In the genomic region with DNA sequence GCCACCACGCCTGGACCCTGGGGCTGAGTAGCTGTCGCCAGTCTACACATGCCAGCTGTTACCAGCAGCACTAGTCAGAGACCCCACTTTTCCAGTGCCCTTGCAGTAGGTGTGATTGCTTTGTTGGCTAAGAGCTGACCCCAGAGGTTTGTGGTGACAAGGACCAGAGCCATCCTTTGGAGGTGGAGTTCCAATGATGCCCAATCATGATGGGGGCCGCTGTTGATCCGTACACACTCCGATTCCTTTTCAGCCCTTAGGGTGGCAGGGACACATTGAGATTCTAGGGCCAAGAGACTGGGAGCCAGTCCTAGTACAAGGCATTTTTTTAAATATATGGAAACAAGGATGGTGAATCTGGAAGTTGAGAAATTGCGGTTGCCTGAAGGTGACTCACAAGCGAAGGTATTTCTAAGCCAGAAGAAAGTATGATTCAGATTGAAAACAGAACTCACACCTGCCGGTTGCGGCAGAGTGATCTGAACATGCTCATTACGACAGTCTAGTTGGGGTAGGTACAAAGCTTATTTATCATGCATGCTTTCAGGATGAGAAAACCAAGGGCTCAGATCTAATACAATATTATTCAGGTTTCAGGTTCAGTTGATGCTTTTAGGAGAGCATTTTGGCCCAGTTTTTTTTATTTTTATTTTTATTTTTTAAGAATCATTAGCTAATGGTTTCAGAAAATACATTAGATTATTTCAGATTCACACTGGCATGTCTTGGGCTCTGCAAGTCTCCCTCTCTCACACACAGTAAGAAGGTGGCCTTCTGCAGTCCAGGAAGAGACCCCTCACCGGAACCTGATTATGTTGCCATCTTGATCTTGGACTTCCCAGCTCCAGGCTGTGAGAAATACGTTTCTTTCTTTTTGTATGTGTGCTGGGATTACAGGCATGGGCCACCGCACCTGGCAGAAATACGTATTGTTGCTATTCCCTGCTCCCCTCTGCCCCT, we compare ENCODE assay signal across 8 cellular contexts. TPM values are rescaled to one million over a fixed set of nuclear protein-coding genes. Genes with fewer than 3 reads are reported as not detected.
DNase-seq lines count a peak whose midpoint lies in the region; ATAC-seq lines count a peak whose summit lies in the region.

No MANE protein-coding gene starts in this region.

- no peaks in the 10 kb centered on the region for H4K20me1 ChIP-seq in Karpas-422 (ENCODE audit: insufficient read depth, low read depth, low read length)

- no peaks in the 10 kb centered on the region for H3K9me2 ChIP-seq in Karpas-422 (replicated peaks; ENCODE audit: insufficient read depth, low read length)

- H3K79me2 ChIP-seq in Karpas-422 (ENCODE audit: low read length) = no peaks in the 10 kb centered on the region

- H3K4me1 ChIP-seq in Karpas-422 (ENCODE audit: low read length) = no peaks in the 10 kb centered on the region

- H3K27ac ChIP-seq in Karpas-422 (ENCODE audit: low read length) = no peak overlapping the region

- H3K9me3 ChIP-seq in Karpas-422 (ENCODE audit: low read length) = no peaks in the 10 kb centered on the region

- H3K27me3 Mint-ChIP-seq in activated CD4-positive, alpha-beta T cell treated with anti-CD3 and anti-CD28 coated beads for 36 hours = peaks cover 33% of the 10 kb centered on the region
- peaks cover 38% of the 10 kb centered on the region for H3K27me3 Mint-ChIP-seq in activated CD4-positive, alpha-beta memory T cell treated with anti-CD3 and anti-CD28 coated beads for 36 hours

- H2AFZ ChIP-seq in Karpas-422 (ENCODE audit: low read length) = no peak overlapping the region

- H3K9me3 Mint-ChIP-seq in activated CD4-positive, alpha-beta T cell treated with anti-CD3 and anti-CD28 coated beads for 36 hours (ENCODE audit: low read depth) = no peaks in the 10 kb centered on the region
- H3K9me3 Mint-ChIP-seq in activated CD4-positive, alpha-beta memory T cell treated with anti-CD3 and anti-CD28 coated beads for 36 hours = no peaks in the 10 kb centered on the region

- H3K4me1 Mint-ChIP-seq in activated CD4-positive, alpha-beta T cell treated with anti-CD3 and anti-CD28 coated beads for 36 hours = peaks cover 7% of the 10 kb centered on the region
- peaks cover 9% of the 10 kb centered on the region for H3K4me1 Mint-ChIP-seq in activated CD4-positive, alpha-beta memory T cell treated with anti-CD3 and anti-CD28 coated beads for 36 hours (ENCODE audit: low read depth)

- H3K27me3 ChIP-seq in Karpas-422 (ENCODE audit: low read length) = no peaks in the 10 kb centered on the region

- POLR2A ChIA-PET in activated CD4-positive, alpha-beta T cell treated with anti-CD3 and anti-CD28 coated beads for 36 hours (lab: Charles Lee) = interaction anchor here (0.5 kb wide), 1 partner anchor 74 kb away, joined by 8 read pairs; no protein-coding TSS in a partner anchor
- POLR2A ChIA-PET in activated CD4-positive, alpha-beta memory T cell treated with anti-CD3 and anti-CD28 coated beads for 36 hours (lab: Charles Lee) = no interaction called here

- H3K36me3 Mint-ChIP-seq in activated CD4-positive, alpha-beta T cell treated with anti-CD3 and anti-CD28 coated beads for 36 hours (ENCODE audit: low read depth) = no peaks in the 10 kb centered on the region
- no peaks in the 10 kb centered on the region for H3K36me3 Mint-ChIP-seq in activated CD4-positive, alpha-beta memory T cell treated with anti-CD3 and anti-CD28 coated beads for 36 hours

- no peak overlapping the region for H3K4me3 Mint-ChIP-seq in activated CD4-positive, alpha-beta T cell treated with anti-CD3 and anti-CD28 coated beads for 36 hours
- no peak overlapping the region for H3K4me3 Mint-ChIP-seq in activated CD4-positive, alpha-beta memory T cell treated with anti-CD3 and anti-CD28 coated beads for 36 hours

- intact Hi-C loops in activated CD4-positive, alpha-beta T cell treated with anti-CD3 and anti-CD28 coated beads for 36 hours (cut with DNase I, micrococcal nuclease) = loop anchor here in 1 of 2 experiments (1.0 to 2.0 kb wide), 2 partner anchors 113 to 152 kb away; no protein-coding TSS in a partner anchor
- intact Hi-C loops in activated CD4-positive, alpha-beta memory T cell treated with anti-CD3 and anti-CD28 coated beads for 36 hours (cut with micrococcal nuclease) = loop anchor here (1.0 to 5.0 kb wide), 5 partner anchors 113 to 477 kb away; no protein-coding TSS in a partner anchor

- CTCF ChIA-PET in activated CD4-positive, alpha-beta T cell treated with anti-CD3 and anti-CD28 coated beads for 36 hours (lab: Charles Lee) = no interaction called here
- CTCF ChIA-PET in activated CD4-positive, alpha-beta memory T cell treated with anti-CD3 and anti-CD28 coated beads for 36 hours (lab: Charles Lee) = no interaction called here

- no peaks in the 10 kb centered on the region for H3K36me3 ChIP-seq in Karpas-422 (ENCODE audit: insufficient read depth, low read length)

- DNase-seq in activated CD4-positive, alpha-beta T cell treated with anti-CD3 and anti-CD28 coated beads for 36 hours = peak; percentile 65
- DNase-seq in activated CD4-positive, alpha-beta T cell treated with anti-CD3 and anti-CD28 coated beads, Interleukin-2, amount 50 U/mL, for 1 hour = no peak
- DNase-seq in activated CD4-positive, alpha-beta memory T cell treated with anti-CD3 and anti-CD28 coated beads for 36 hours = peak; percentile 68
- peak in 2 of 3 experiments; percentile 6 to 21 for DNase-seq in stimulated activated CD4-positive, alpha-beta T cell treated with anti-CD3 and anti-CD28 coated beads, TNF-alpha, amount 100 ng/mL, for 24 hours (ENCODE audit: low read depth in 3 of 3)
- no peak for DNase-seq in midbrain (lab: John Stamatoyannopoulos, UW)
- no peak for DNase-seq in Karpas-422
- no peak for DNase-seq in middle frontal gyrus (ENCODE audit: extremely low spot score, low spot score)

- H3K4me2 ChIP-seq in Karpas-422 (ENCODE audit: low read depth, low read length, poor library complexity, severe bottlenecking) = no peak overlapping the region

- ATAC-seq in activated CD4-positive, alpha-beta T cell treated with anti-CD3 and anti-CD28 coated beads for 36 hours = peak; percentile 95
- ATAC-seq in HG02973 (IDR thresholded peaks at IDR 0.05; ENCODE audit: unreplicated experiment) = peak; percentile 96

- no peak overlapping the region for H3K27ac Mint-ChIP-seq in activated CD4-positive, alpha-beta T cell treated with anti-CD3 and anti-CD28 coated beads for 36 hours
- no peak overlapping the region for H3K27ac Mint-ChIP-seq in activated CD4-positive, alpha-beta memory T cell treated with anti-CD3 and anti-CD28 coated beads for 36 hours

- H3K4me3 ChIP-seq in Karpas-422 (ENCODE audit: low read length) = no peak overlapping the region

- no peak overlapping the region for H3K9ac ChIP-seq in Karpas-422 (ENCODE audit: low read length)

RNA-seq across cellular contexts. Expression of gene SHROOM2, which starts 43.4 kb away (rescaled TPM):
- not detected for total RNA-seq in activated CD4-positive, alpha-beta T cell treated with anti-CD3 and anti-CD28 coated beads for 36 hours
- not detected for total RNA-seq in activated CD4-positive, alpha-beta memory T cell treated with anti-CD3 and anti-CD28 coated beads for 36 hours
- total RNA-seq in Karpas-422 (2014; rRNA removed; shearing (Covaris generic); ENCODE audit: low replicate concordance) = 0.11 and 0.15 TPM in 2 replicates

Comparison
In these comparisons a context has a peak if more than half of its experiments do, and no peak if none do; other contexts are left out.
1. DNase-seq: peak in activated CD4-positive, alpha-beta T cell treated with anti-CD3 and anti-CD28 coated beads for 36 hours (single experiment), activated CD4-positive, alpha-beta memory T cell treated with anti-CD3 and anti-CD28 coated beads for 36 hours (single experiment) and stimulated activated CD4-positive, alpha-beta T cell treated with anti-CD3 and anti-CD28 coated beads, TNF-alpha, amount 100 ng/mL, for 24 hours (2 of 3); none in activated CD4-positive, alpha-beta T cell treated with anti-CD3 and anti-CD28 coated beads, Interleukin-2, amount 50 U/mL, for 1 hour (single experiment), midbrain (single experiment), Karpas-422 (single experiment) and middle frontal gyrus (single experiment).